26 cellular contexts compared by ENCODE assay signal in genomic region chr15:100670505-100671021, GRCh38.
DNase-seq lines count a peak whose midpoint lies in the region; ATAC-seq, FAIRE-seq and TF ChIP-seq lines count a peak whose summit lies in the region.
"Had no signal": no experiment of that assay in that cellular context is flagged by ENCODE, and none has a peak within 500 bp of the region (broad histone marks: within the 10 kb centered on the region; RNA-seq: fewer than 3 reads in every experiment).

No MANE protein-coding gene starts in this region.

- POLR2A ChIA-PET in HEK293 (lab: Yijun Ruan, JAX) = interaction anchor here (0.6 kb wide), 1 partner anchor 109 kb away, joined by 3 read pairs; no protein-coding TSS in a partner anchor

- no peaks in the 10 kb centered on the region for H3K4me1 ChIP-seq in HEK293 (ENCODE audit: control insufficient read depth, insufficient read depth, low read length)
- no peaks in the 10 kb centered on the region for H3K4me1 ChIP-seq in mesenchymal stem cell (ENCODE audit: control insufficient read depth, insufficient read depth, low read depth, low read length)
- peaks cover 0 to 17% (median 10%) of the 10 kb centered on the region in 9 donors for H3K4me1 ChIP-seq in heart right ventricle
- peaks cover 0 to under 1% (median 0%) of the 10 kb centered on the region in 3 donors for H3K4me1 ChIP-seq in esophagus squamous epithelium
- H3K4me1 ChIP-seq: BLaER1 treated with 17β-estradiol and CSF1 and Interleukin-3, amounts not matched to agents 10 nM and 100 nM had no signal

- H3K9me3 ChIP-seq in HEK293 (ENCODE audit: control insufficient read depth, insufficient read depth, low read depth, low read length) = no peaks in the 10 kb centered on the region
- no peaks in the 10 kb centered on the region for H3K9me3 ChIP-seq in mesenchymal stem cell (ENCODE audit: control insufficient read depth, low read length)
- H3K9me3 ChIP-seq in heart right ventricle = peaks cover 0 to 8% (median 0%) of the 10 kb centered on the region in 11 donors
- H3K9me3 ChIP-seq in esophagus squamous epithelium = no peaks in the 10 kb centered on the region
- H3K9me3 ChIP-seq: A549, SJSA1 had no signal

- intact Hi-C loops in heart right ventricle (cut with DNase I) = loop anchor here in 2 of 10 donors (5.0 to 10.0 kb wide), 2 partner anchors 54 to 202 kb away; no protein-coding TSS in a partner anchor
- intact Hi-C loops in esophagus squamous epithelium (cut with DNase I) = no loop called here

- H2BK15ac ChIP-seq in mesenchymal stem cell (ENCODE audit: low read depth, poor library complexity, severe bottlenecking) = peak overlapping the region; percentile 26

- H3K36me3 ChIP-seq in HEK293 (ENCODE audit: control insufficient read depth in 2 of 2, insufficient read depth in 1 of 2, low read length in 2 of 2) (no peaks in the 10 kb centered on the region), mesenchymal stem cell (ENCODE audit: control insufficient read depth in 1 of 2, insufficient read depth in 2 of 2, low read depth in 1 of 2, low read length in 2 of 2) (peaks cover 0 to 3% of the 10 kb centered on the region in 2 experiments), heart right ventricle (no peaks in the 10 kb centered on the region), esophagus squamous epithelium (no peaks in the 10 kb centered on the region)
- H3K36me3 ChIP-seq: BLaER1 treated with 17β-estradiol and CSF1 and Interleukin-3, amounts not matched to agents 10 nM and 100 nM; SJSA1 had no signal

- no peak overlapping the region for H4K8ac ChIP-seq in mesenchymal stem cell (ENCODE audit: low read length)

- no peak overlapping the region for H3K18ac ChIP-seq in mesenchymal stem cell (ENCODE audit: low read depth in 1 of 2, low read length in 2 of 2)

- TF ChIP-seq CTCF in HEK293 (tag by site-specific recombination; IDR thresholded peaks at IDR 0.05) (no peak), heart right ventricle (IDR thresholded peaks at IDR 0.05) (no peak), esophagus squamous epithelium (IDR thresholded peaks at IDR 0.05) (no peak)

- CTCF ChIA-PET in HEK293 (lab: Yijun Ruan, JAX) = no interaction called here

- H4K91ac ChIP-seq in mesenchymal stem cell (ENCODE audit: low read length) = no peak overlapping the region

- H3K27ac ChIP-seq in HEK293 (ENCODE audit: extremely low read depth, low read depth, low read length) = no peak overlapping the region
- no peak overlapping the region for H3K27ac ChIP-seq in mesenchymal stem cell (ENCODE audit: low read length, poor library complexity, severe bottlenecking)
- no peak overlapping the region for H3K27ac ChIP-seq in heart right ventricle
- no peak overlapping the region for H3K27ac ChIP-seq in esophagus squamous epithelium
- H3K27ac ChIP-seq: BLaER1 treated with 17β-estradiol and CSF1 and Interleukin-3, amounts not matched to agents 10 nM and 100 nM; SJSA1 had no signal

- H3K14ac ChIP-seq in mesenchymal stem cell (ENCODE audit: low read length in 2 of 2) = no peak overlapping the region

- H2BK5ac ChIP-seq in mesenchymal stem cell (ENCODE audit: low read depth, low read length, poor library complexity, severe bottlenecking) = no peak overlapping the region

- H3K4me2 ChIP-seq in mesenchymal stem cell (ENCODE audit: low read length, poor library complexity, severe bottlenecking) = no peak overlapping the region
- H3K4me2 ChIP-seq: A549; BLaER1 treated with 17β-estradiol and CSF1 and Interleukin-3, amounts not matched to agents 10 nM and 100 nM had no signal

- H2AFZ ChIP-seq in mesenchymal stem cell (ENCODE audit: low read depth, low read length) = no peak overlapping the region

- no peak overlapping the region for H3K9ac ChIP-seq in mesenchymal stem cell (ENCODE audit: low read length)
- H3K9ac ChIP-seq: BLaER1 treated with 17β-estradiol and CSF1 and Interleukin-3, amounts not matched to agents 10 nM and 100 nM had no signal

- no peak overlapping the region for H2AK5ac ChIP-seq in mesenchymal stem cell (ENCODE audit: low read length, severe bottlenecking)

- no peak for ATAC-seq in heart right ventricle
- ATAC-seq: A549 had no signal

- no peak for TF ChIP-seq POLR2A in esophagus squamous epithelium (IDR thresholded peaks at IDR 0.05)

- no peak for FAIRE-seq in frontal cortex (lab: Jason Lieb, UNC)
- FAIRE-seq: A549, D721Med, GM12892, H54 had no signal

- H3K23ac ChIP-seq in mesenchymal stem cell (ENCODE audit: low read length in 2 of 2) = no peak overlapping the region

- H3K4me3 ChIP-seq in HEK293 (ENCODE audit: low read depth, low read length) = no peak overlapping the region
- no peak overlapping the region for H3K4me3 ChIP-seq in mesenchymal stem cell (ENCODE audit: insufficient read depth in 1 of 2, low read depth in 1 of 2, low read length in 2 of 2)
- no peak overlapping the region for H3K4me3 ChIP-seq in heart right ventricle
- no peak overlapping the region for H3K4me3 ChIP-seq in esophagus squamous epithelium
- H3K4me3 ChIP-seq: A549; BLaER1 treated with 17β-estradiol and CSF1 and Interleukin-3, amounts not matched to agents 10 nM and 100 nM; SJSA1 had no signal

- no peak overlapping the region for H2BK120ac ChIP-seq in mesenchymal stem cell (ENCODE audit: low read depth, low read length)

- H3K27me3 ChIP-seq in mesenchymal stem cell (ENCODE audit: control insufficient read depth in 1 of 2, insufficient read depth in 1 of 2, low read length in 2 of 2) (peaks cover 0 to 4% of the 10 kb centered on the region in 2 experiments), heart right ventricle (peaks cover 0 to 11% (median 0%) of the 10 kb centered on the region in 7 donors), esophagus squamous epithelium (peaks cover 0 to under 1% (median 0%) of the 10 kb centered on the region in 4 donors)
- H3K27me3 ChIP-seq: BLaER1 treated with 17β-estradiol and CSF1 and Interleukin-3, amounts not matched to agents 10 nM and 100 nM; SJSA1 had no signal

- DNase-seq in NCI-H345 (lab: John Stamatoyannopoulos, UW) (peak; percentile 14), NCI-H345 treated with DMSO at 0.1 percent for 48 hours (lab: John Stamatoyannopoulos, UW; ENCODE audit: unreplicated experiment) (no peak), mesenchymal stem cell (no peak), heart right ventricle (no peak), frontal cortex (ENCODE audit: low spot score in 2 of 2) (no peak), esophagus squamous epithelium (lab: John Stamatoyannopoulos, UW) (no peak)
- DNase-seq: AML-193; CD4-positive, alpha-beta T cell; Karpas-422; NCI-H1092; NCI-H1436 treated with DMSO at 0.1 percent for 48 hours; NCI-H2029; NCI-H2171 treated with DMSO at 0.1 percent for 48 hours; NCI-H446; NCI-H524 treated with DMSO at 0.1 percent for 48 hours; NCI-H774; Right ventricle myocardium superior; RPMI8226; T-helper 1 cell had no signal

- H3K4ac ChIP-seq in mesenchymal stem cell (ENCODE audit: low read depth in 1 of 2, low read length in 2 of 2) = no peak overlapping the region

- 79% methylated on average over 8 of the region's 8 CpGs for WGBS in mesenchymal stem cell
- 75 to 77% methylated on average over 8 of the region's 8 CpGs for WGBS in heart right ventricle, 2 donors
- WGBS in esophagus squamous epithelium, 2 donors = 62 to 84% methylated on average over 6 of the region's 8 CpGs

- H2BK12ac ChIP-seq in mesenchymal stem cell (ENCODE audit: low read length in 2 of 2) = peak overlapping the region in 1 of 2 experiments; percentile 42

- no peaks in the 10 kb centered on the region for H3K79me1 ChIP-seq in mesenchymal stem cell (replicated peaks; ENCODE audit: low read length, poor library complexity, severe bottlenecking)

TF ChIP-seq in HEK293, 187 proteins besides CTCF, POLR2A, EP300 and RAD21:
- TF ChIP-seq ZIC2 (tag by site-specific recombination; IDR thresholded peaks at IDR 0.05) (0 out of 2 replicates have a peak, but pooled peaks have one; percentile 29), SCRT1 (tag by site-specific recombination; IDR thresholded peaks at IDR 0.05; ENCODE audit: borderline replicate concordance) (no peak)
